ENCODE assay signal across 8 cellular contexts in genomic region chr7:25259487-25260243, GRCh38. TPM values are rescaled to one million over a fixed set of nuclear protein-coding genes. Genes with fewer than 3 reads are reported as not detected.
DNase-seq lines count a peak whose midpoint lies in the region; ATAC-seq and TF ChIP-seq lines count a peak whose summit lies in the region.

No MANE protein-coding gene starts in this region.

- H3K36me3 Mint-ChIP-seq in activated naive CD4-positive, alpha-beta T cell treated with anti-CD3 and anti-CD28 coated beads, Interleukin-2, amount 50 U/mL, for 24 hours, result no peaks in the 10 kb centered on the region

- H3K4me1 ChIP-seq in psoas muscle (peaks cover 3% of the 10 kb centered on the region), aorta (ENCODE audit: control insufficient read depth in 1 of 2, insufficient read depth in 2 of 2, low read length in 2 of 2) (no peaks in the 10 kb centered on the region)

- DNase-seq in DMS114 treated with DMSO at 0.1 percent for 48 hours (lab: John Stamatoyannopoulos, UW; ENCODE audit: unreplicated experiment) (peak; percentile 79), H4 (ENCODE audit: low spot score) (peak; percentile 94), NCI-H1105 (lab: John Stamatoyannopoulos, UW) (peak; percentile 85), SKM-1 (lab: John Stamatoyannopoulos, UW; ENCODE audit: unreplicated experiment) (peak; percentile 52), Right ventricle myocardium superior (peak; percentile 53), psoas muscle (peak; percentile 32 to 56), aorta (peak in 1 of 2 donors; percentile 59)

- no peaks in the 10 kb centered on the region for H3K9me3 ChIP-seq in psoas muscle
- H3K9me3 ChIP-seq in aorta (ENCODE audit: control insufficient read depth, low read length), result no peaks in the 10 kb centered on the region

- 20 to 29% (median 24%) methylated on average over 13 of the region's 13 CpGs for WGBS in psoas muscle, 3 donors
- WGBS in aorta, 2 donors, result 28 to 31% methylated on average over 13 of the region's 13 CpGs

- no peaks in the 10 kb centered on the region for H3K9me3 Mint-ChIP-seq in activated naive CD4-positive, alpha-beta T cell treated with anti-CD3 and anti-CD28 coated beads, Interleukin-2, amount 50 U/mL, for 24 hours

- H3K4me3 Mint-ChIP-seq in activated naive CD4-positive, alpha-beta T cell treated with anti-CD3 and anti-CD28 coated beads, Interleukin-2, amount 50 U/mL, for 24 hours, result peak overlapping the region; percentile 71

- ATAC-seq in Right ventricle myocardium superior (ENCODE audit: poor library complexity) (peak; percentile 87), psoas muscle (peak; percentile 83 to 96 (median 88)), aorta (ENCODE audit: low FRiP score) (peak; percentile 70)

- H3K27me3 ChIP-seq in psoas muscle (ENCODE audit: insufficient read depth in 3 of 3, low read length in 2 of 3), result no peaks in the 10 kb centered on the region
- H3K27me3 ChIP-seq in aorta (ENCODE audit: control insufficient read depth in 1 of 2, insufficient read depth in 2 of 2, low read length in 1 of 2), result no peaks in the 10 kb centered on the region

- H3K4me3 ChIP-seq in psoas muscle, result no peak overlapping the region
- no peak overlapping the region for H3K4me3 ChIP-seq in aorta (ENCODE audit: low read length in 2 of 2)

- intact Hi-C loops in Right ventricle myocardium superior (cut with DNase I), result loop anchor here (2.0 to 5.0 kb wide), 3 partner anchors 131 to 591 kb away; no protein-coding TSS in a partner anchor
- intact Hi-C loops in psoas muscle (cut with DNase I), result loop anchor here (1.0 to 10.0 kb wide), 7 partner anchors 128 to 1105 kb away; no protein-coding TSS in a partner anchor
- intact Hi-C loops in aorta (cut with DNase I), result loop anchor here (1.0 to 5.0 kb wide), 5 partner anchors 130 to 593 kb away; no protein-coding TSS in a partner anchor

- H3K27ac Mint-ChIP-seq in activated naive CD4-positive, alpha-beta T cell treated with anti-CD3 and anti-CD28 coated beads, Interleukin-2, amount 50 U/mL, for 24 hours, result no peak overlapping the region

- H3K4me1 Mint-ChIP-seq in activated naive CD4-positive, alpha-beta T cell treated with anti-CD3 and anti-CD28 coated beads, Interleukin-2, amount 50 U/mL, for 24 hours, result peaks cover 39% of the 10 kb centered on the region

- H3K36me3 ChIP-seq in psoas muscle (ENCODE audit: insufficient read depth in 1 of 2, low read depth in 1 of 2), result no peaks in the 10 kb centered on the region
- H3K36me3 ChIP-seq in aorta (ENCODE audit: control insufficient read depth in 1 of 2, insufficient read depth in 2 of 2, low read length in 1 of 2), result no peaks in the 10 kb centered on the region

- H3K27ac ChIP-seq in psoas muscle (no peak overlapping the region), aorta (ENCODE audit: low read depth in 1 of 2, low read length in 2 of 2) (no peak overlapping the region)

- peak; percentile 79 for TF ChIP-seq CTCF in psoas muscle (IDR thresholded peaks at IDR 0.05)

- no peaks in the 10 kb centered on the region for H3K27me3 Mint-ChIP-seq in activated naive CD4-positive, alpha-beta T cell treated with anti-CD3 and anti-CD28 coated beads, Interleukin-2, amount 50 U/mL, for 24 hours

RNA-seq across cellular contexts. Expression of gene NPVF, which starts 31.4 kb away (rescaled TPM):
- not detected in 2 replicates for total RNA-seq in H4 (2014; rRNA removed; shearing (Covaris generic))
- total RNA-seq in Right ventricle myocardium superior (not detected), psoas muscle (not detected), aorta (not detected)
- polyA plus RNA-seq in psoas muscle (not detected), aorta (not detected)
